ENCODE assay signal across 8 cellular contexts in the genomic region with DNA sequence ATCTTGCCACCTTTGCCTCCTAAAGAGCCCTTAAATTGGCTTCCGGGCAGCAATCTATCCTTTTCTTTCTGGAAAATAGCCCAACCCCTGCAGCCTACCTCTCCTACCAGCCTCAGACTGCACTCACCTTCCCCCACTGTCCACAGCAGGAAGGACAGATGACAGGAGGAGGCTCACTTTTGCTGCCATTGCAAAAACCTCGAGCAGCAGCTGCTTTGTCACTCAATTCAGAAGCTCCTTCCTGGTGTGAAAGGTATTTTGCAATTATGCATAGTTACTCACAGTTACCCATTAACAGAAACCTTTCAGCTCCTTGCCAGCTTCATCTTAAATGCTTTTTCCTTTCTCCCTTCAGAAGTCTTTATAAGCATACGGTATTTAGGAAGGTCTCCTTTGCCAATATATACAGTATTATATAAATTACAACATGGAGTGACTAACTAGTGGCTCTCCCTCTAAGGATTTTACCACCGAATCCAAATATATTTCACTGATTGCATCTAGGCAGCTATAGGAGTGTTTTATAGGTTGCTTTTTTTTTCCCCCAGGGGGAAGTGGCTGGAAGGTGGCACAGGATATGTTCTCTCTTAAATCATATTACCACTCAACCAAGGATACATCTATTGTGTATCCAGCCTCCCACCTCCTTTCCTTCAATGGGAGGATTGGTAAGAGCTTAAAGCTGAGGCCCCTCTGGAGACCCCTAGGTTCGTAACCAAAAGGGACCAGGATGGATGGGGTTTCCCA.
DNase-seq lines count a peak whose midpoint lies in the region; ATAC-seq, FAIRE-seq and TF ChIP-seq lines count a peak whose summit lies in the region.

No MANE protein-coding gene starts in this region.

- H3K9ac ChIP-seq in K562 (ENCODE audit: insufficient read depth in 1 of 2, low read depth in 2 of 2, low read length in 2 of 2) (no peak overlapping the region), neural cell (ENCODE audit: low read length) (peak overlapping the region; percentile 64)

- no peak for TF ChIP-seq RAD21 in K562 (CRISPR knock-in tag; conservative IDR thresholded peaks at IDR 0.05 in 1 of 2, IDR thresholded peaks at IDR 0.05 in 1 of 2)
- no peak for TF ChIP-seq RAD21 in neural cell (conservative IDR thresholded peaks at IDR 0.05)

- FAIRE-seq in K562 (lab: Jason Lieb, UNC): no peak

- H3K36me3 ChIP-seq in K562 (ENCODE audit: control insufficient read depth, insufficient read depth, low read length): no peaks in the 10 kb centered on the region
- no peaks in the 10 kb centered on the region for H3K36me3 ChIP-seq in neural cell (ENCODE audit: insufficient read depth, low read length)

- intact Hi-C loops in K562 (cut with micrococcal nuclease): no loop called here

- no peak for TF ChIP-seq CTCF in K562 (IDR thresholded peaks at IDR 0.05 in 2 of 3, conservative IDR thresholded peaks at IDR 0.05 in 1 of 3; ENCODE audit: insufficient read depth in 2 of 3, low read depth in 1 of 3, low read length in 3 of 3)
- no peak for TF ChIP-seq CTCF in neural cell (IDR thresholded peaks at IDR 0.05; ENCODE audit: poor library complexity, severe bottlenecking)

- H3K4me3 ChIP-seq in K562: no peak overlapping the region
- H3K4me3 ChIP-seq in neural cell (ENCODE audit: low read length): peak overlapping the region; percentile 58

- peaks cover 0 to 7% of the 10 kb centered on the region in 2 experiments; a peak in 2 of 5 replicates for H3K4me1 ChIP-seq in K562 (replicated peaks in 1 of 2; ENCODE audit: control insufficient read depth in 2 of 2, insufficient read depth in 2 of 2, low read length in 2 of 2)

- no peak for TF ChIP-seq POLR2A in K562 (conservative IDR thresholded peaks at IDR 0.05)

- TF ChIP-seq EP300 in K562 (IDR thresholded peaks at IDR 0.05; ENCODE audit: low read length) (no peak), neural cell (conservative IDR thresholded peaks at IDR 0.05; ENCODE audit: poor library complexity, severe bottlenecking) (peak; percentile 70)

- POLR2A ChIA-PET in K562 (lab: Yijun Ruan, JAX): interaction anchor here (0.6 to 1.2 kb wide), 4 partner anchors 17 to 113 kb away, joined by 3 read pairs; no protein-coding TSS in a partner anchor

- DNase-seq in HPDE6-E6E7 (ENCODE audit: extremely low spot score) (peak; percentile 44), NCI-H2081 treated with DMSO at 0.1 percent for 48 hours (lab: John Stamatoyannopoulos, UW) (peak; percentile 61), K562 (ENCODE audit: extremely low read depth in 1 of 4, low spot score in 3 of 4) (no peak), DMS 273 treated with DMSO at 0.1 percent for 48 hours (lab: John Stamatoyannopoulos, UW) (no peak)
- DNase-seq in effector CD4-positive, alpha-beta T cell: no peak

- peaks cover 3% of the 10 kb centered on the region for H3K9me1 ChIP-seq in K562 (ENCODE audit: control insufficient read depth, insufficient read depth, low read length)

- CTCF ChIA-PET in K562 (lab: Yijun Ruan, JAX; ENCODE audit: low intra/inter-chr PET ratio): no interaction called here

- H3K9me3 ChIP-seq in K562 (replicated peaks; ENCODE audit: control insufficient read depth, insufficient read depth, low read depth, low read length) (no peaks in the 10 kb centered on the region), neural cell (ENCODE audit: low read length) (no peaks in the 10 kb centered on the region)

- H3K4me2 ChIP-seq in K562 (ENCODE audit: insufficient read depth, low read length) (no peak overlapping the region), neural cell (ENCODE audit: low read length) (peak overlapping the region; percentile 85)

- no peak overlapping the region for H2AFZ ChIP-seq in K562 (ENCODE audit: low read depth, low read length)
- no peak overlapping the region for H2AFZ ChIP-seq in neural cell (ENCODE audit: low read depth, low read length)

- H4K20me1 ChIP-seq in K562 (replicated peaks; ENCODE audit: control insufficient read depth, insufficient read depth, low read length): no peaks in the 10 kb centered on the region
- H4K20me1 ChIP-seq in neural cell (ENCODE audit: insufficient read depth): no peaks in the 10 kb centered on the region

- H3F3A ChIP-seq in neural cell (ENCODE audit: insufficient read depth, low read length, poor library complexity, severe bottlenecking): peaks cover 4% of the 10 kb centered on the region

- in situ Hi-C loops in K562 (cut with MboI): no loop called here

- H3K27ac ChIP-seq in K562 (ENCODE audit: extremely low read depth, low read depth, low read length): no peak overlapping the region
- H3K27ac ChIP-seq in neural cell (ENCODE audit: low read length): peak overlapping the region; percentile 90

- ATAC-seq in K562 (peak; percentile 60), GM21717 (IDR thresholded peaks at IDR 0.05; ENCODE audit: unreplicated experiment) (no peak), HG03571 (IDR thresholded peaks at IDR 0.05; ENCODE audit: unreplicated experiment) (no peak)

- H3K9me2 ChIP-seq in neural cell (ENCODE audit: insufficient read depth, low read length): no peaks in the 10 kb centered on the region

- H3K27me3 ChIP-seq in K562 (ENCODE audit: control insufficient read depth in 2 of 2, insufficient read depth in 2 of 2, low read length in 2 of 2) (peaks cover 0 to 3% of the 10 kb centered on the region in 2 experiments; a peak in 2 of 5 replicates), neural cell (ENCODE audit: insufficient read depth, low read depth, low read length) (no peaks in the 10 kb centered on the region)

- BruUV-seq in K562 (replicated peaks; lab: Mats Ljungman, UMichigan): no TSS peak

- 18% methylated on average over 5 of the region's 5 CpGs for WGBS in K562 (ENCODE audit: insufficient coverage, low coverage, missing lambda C conversion rate)

- H3K79me2 ChIP-seq in K562 (ENCODE audit: control insufficient read depth, insufficient read depth, low read length) (no peaks in the 10 kb centered on the region; the same call in 2 of the 3 replicates), neural cell (replicated peaks; ENCODE audit: insufficient read depth, low read length) (peaks cover 61% of the 10 kb centered on the region)

TF ChIP-seq in K562, 482 proteins besides CTCF, POLR2A, EP300 and RAD21:
- peak; percentile 62 for TF ChIP-seq ZNF316 (IDR thresholded peaks at IDR 0.05)
- no peak for TF ChIP-seq ZNF507 (tag; conservative IDR thresholded peaks at IDR 0.05)
- 0 out of 2 replicates have a peak, but pooled peaks have one; percentile 17 for TF ChIP-seq CEBPB (tag; IDR thresholded peaks at IDR 0.05)
- TF ChIP-seq MAFF (IDR thresholded peaks at IDR 0.05; ENCODE audit: low read length): peak; percentile 33; the same call in 1 of the 2 replicates
- peak; percentile 62 for TF ChIP-seq MAFK (IDR thresholded peaks at IDR 0.05; ENCODE audit: low read length)
- TF ChIP-seq C11orf30 (IDR thresholded peaks at IDR 0.05; ENCODE audit: low read depth): peak; percentile 70

TF ChIP-seq in neural cell, 6 proteins besides CTCF, POLR2A, EP300 and RAD21:
- no peak for TF ChIP-seq REST (IDR thresholded peaks at IDR 0.05; ENCODE audit: borderline replicate concordance)
- no peak for TF ChIP-seq SMC3 (conservative IDR thresholded peaks at IDR 0.05; ENCODE audit: poor library complexity)
- no peak for TF ChIP-seq EZH2 (IDR thresholded peaks at IDR 0.05; ENCODE audit: borderline replicate concordance, insufficient read depth, low read length, poor library complexity, severe bottlenecking)
- TF ChIP-seq POLR2AphosphoS5 (IDR thresholded peaks at IDR 0.05): peak; percentile 56
- TF ChIP-seq TAF1 (IDR thresholded peaks at IDR 0.05; ENCODE audit: low read depth): no peak

Comparison
In these comparisons a context has a peak if more than half of its experiments do, and no peak if none do; other contexts are left out.
1. DNase-seq: peak in HPDE6-E6E7 (single experiment) and NCI-H2081 treated with DMSO at 0.1 percent for 48 hours (single experiment); none in K562 (0 of 4), effector CD4-positive, alpha-beta T cell (single experiment) and DMS 273 treated with DMSO at 0.1 percent for 48 hours (single experiment).